Comparison of ENCODE assay signal across 7 cellular contexts in the genomic region with DNA sequence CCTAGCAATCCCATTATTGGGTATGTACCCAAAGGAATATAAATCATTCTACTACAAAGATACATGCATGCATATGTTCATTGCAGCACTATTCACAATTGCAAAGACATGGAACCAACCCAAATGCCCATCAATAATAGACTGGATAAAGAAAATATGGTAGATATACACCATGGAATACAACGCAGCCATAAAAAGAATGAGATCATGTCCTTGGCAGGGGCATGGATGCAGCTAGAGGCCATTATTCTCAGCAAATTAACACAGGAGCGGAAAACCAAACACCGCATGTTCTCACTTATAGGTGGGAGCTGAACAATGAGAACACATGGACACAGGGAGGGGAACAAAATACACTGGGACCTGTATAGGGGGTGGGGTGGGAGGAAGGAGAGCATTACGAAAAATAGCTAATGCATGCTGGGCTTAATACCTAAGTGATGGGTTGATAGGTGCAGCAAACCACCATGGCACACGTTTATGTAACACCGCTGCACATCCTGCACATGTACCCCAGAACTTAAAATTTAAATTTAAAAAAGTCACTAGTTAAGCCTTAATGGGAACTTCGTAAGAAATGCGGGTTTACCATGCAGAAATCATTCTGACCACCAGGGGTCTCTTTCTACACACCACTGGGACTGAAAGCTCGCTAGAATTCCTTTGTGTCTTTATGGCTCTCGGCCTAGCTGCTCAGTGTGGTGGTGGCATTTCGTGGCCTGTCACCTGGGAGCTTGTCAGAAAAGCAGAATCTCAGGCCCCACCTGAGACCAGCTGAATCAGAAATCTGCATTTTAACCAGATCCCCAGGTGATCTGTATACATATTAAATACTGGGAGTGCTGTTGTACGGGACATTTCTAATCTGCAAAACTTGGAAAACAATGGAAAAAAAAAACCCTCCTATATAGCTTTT. TPM values are rescaled to one million over a fixed set of nuclear protein-coding genes. Genes with fewer than 3 reads are reported as not detected.
DNase-seq lines count a peak whose midpoint lies in the region; ATAC-seq and TF ChIP-seq lines count a peak whose summit lies in the region.
"Not testable (repeated sequence)": the region's sequence is repeated elsewhere in the genome, so short reads cannot be mapped to it uniquely, and the experiment has no call there.

No MANE protein-coding gene starts in this region.

- not testable (repeated sequence) for H3K4me3 Mint-ChIP-seq in activated naive CD8-positive, alpha-beta T cell treated with anti-CD3 and anti-CD28 coated beads, Interleukin-2, amount 10 ng/mL, durations not matched to agents 7 days and 5 days; progenitor cell of endocrine pancreas (ENCODE audit: low read depth)

- not testable (repeated sequence) for H3K27ac Mint-ChIP-seq in activated naive CD8-positive, alpha-beta T cell treated with anti-CD3 and anti-CD28 coated beads, Interleukin-2, amount 10 ng/mL, durations not matched to agents 7 days and 5 days
- peak overlapping the region; percentile 95 for H3K27ac Mint-ChIP-seq in progenitor cell of endocrine pancreas

- H3K36me3 Mint-ChIP-seq in activated naive CD8-positive, alpha-beta T cell treated with anti-CD3 and anti-CD28 coated beads, Interleukin-2, amount 10 ng/mL, durations not matched to agents 7 days and 5 days; progenitor cell of endocrine pancreas (ENCODE audit: insufficient read depth): not testable (repeated sequence)

- not testable (repeated sequence) for H3K4me1 Mint-ChIP-seq in activated naive CD8-positive, alpha-beta T cell treated with anti-CD3 and anti-CD28 coated beads, Interleukin-2, amount 10 ng/mL, durations not matched to agents 7 days and 5 days
- peaks cover 14% of the 10 kb centered on the region for H3K4me1 Mint-ChIP-seq in progenitor cell of endocrine pancreas (ENCODE audit: low read depth)

- not testable (repeated sequence) for H3K9me3 Mint-ChIP-seq in activated naive CD8-positive, alpha-beta T cell treated with anti-CD3 and anti-CD28 coated beads, Interleukin-2, amount 10 ng/mL, durations not matched to agents 7 days and 5 days; progenitor cell of endocrine pancreas (ENCODE audit: low read depth)

- DNase-seq in NCI-H1694 (lab: John Stamatoyannopoulos, UW) (peak; percentile 73), T follicular helper cell (ENCODE audit: low read depth) (peak; percentile 22), progenitor cell of endocrine pancreas (ENCODE audit: low spot score, unreplicated experiment) (peak; percentile 53)
- DNase-seq in activated naive CD8-positive, alpha-beta T cell treated with anti-CD3 and anti-CD28 coated beads, Interleukin-2, amount 10 ng/mL, durations not matched to agents 7 days and 5 days = peak; percentile 34
- DNase-seq in Right ventricle myocardium inferior (ENCODE audit: missing footprints) = not testable (repeated sequence)

- ATAC-seq in GM18498 (IDR thresholded peaks at IDR 0.05; ENCODE audit: unreplicated experiment) (peak; percentile 86), HG02885 (IDR thresholded peaks at IDR 0.05; ENCODE audit: poor library complexity, unreplicated experiment) (peak; percentile 82), Right ventricle myocardium inferior (peak; percentile 81)
- peak; percentile 82 for ATAC-seq in activated naive CD8-positive, alpha-beta T cell treated with anti-CD3 and anti-CD28 coated beads, Interleukin-2, amount 10 ng/mL, durations not matched to agents 7 days and 5 days (ENCODE audit: low read depth)

- intact Hi-C loops in Right ventricle myocardium inferior (cut with DNase I) = loop anchor here (2.0 to 10.0 kb wide), 3 partner anchors 59 to 339 kb away; no protein-coding TSS in a partner anchor

- POLR2A ChIA-PET in activated naive CD8-positive, alpha-beta T cell treated with anti-CD3 and anti-CD28 coated beads, Interleukin-2, amount 10 ng/mL, durations not matched to agents 7 days and 5 days (lab: Charles Lee) = interaction anchor here (0.5 kb wide), 1 partner anchor 32 kb away, joined by 3 read pairs; no protein-coding TSS in a partner anchor

- not testable (repeated sequence) for H3K27me3 Mint-ChIP-seq in activated naive CD8-positive, alpha-beta T cell treated with anti-CD3 and anti-CD28 coated beads, Interleukin-2, amount 10 ng/mL, durations not matched to agents 7 days and 5 days; progenitor cell of endocrine pancreas

- TF ChIP-seq CTCF in progenitor cell of endocrine pancreas (IDR thresholded peaks at IDR 0.05; ENCODE audit: unreplicated experiment) = peak; percentile 91

RNA-seq across cellular contexts. Expression of gene ANKRD1, which starts 9.5 kb away (rescaled TPM):
- total RNA-seq in activated naive CD8-positive, alpha-beta T cell treated with anti-CD3 and anti-CD28 coated beads, Interleukin-2, amount 10 ng/mL, durations not matched to agents 7 days and 5 days = not detected
- total RNA-seq in Right ventricle myocardium inferior (2,249 TPM), progenitor cell of endocrine pancreas (48.1 and 61.8 TPM in 2 replicates)

RNA-seq across cellular contexts. Expression of gene RPP30, which starts 39.6 kb away (rescaled TPM):
- 10 to 100 TPM; 36.5 to 41.4 TPM for total RNA-seq in activated naive CD8-positive, alpha-beta T cell treated with anti-CD3 and anti-CD28 coated beads, Interleukin-2, amount 10 ng/mL, durations not matched to agents 7 days and 5 days
- total RNA-seq in Right ventricle myocardium inferior (36.7 TPM), progenitor cell of endocrine pancreas (51.8 and 53.5 TPM in 2 replicates)

RNA-seq across cellular contexts. Expression of gene HTR7, which starts 53.6 kb away (rescaled TPM):
- total RNA-seq in activated naive CD8-positive, alpha-beta T cell treated with anti-CD3 and anti-CD28 coated beads, Interleukin-2, amount 10 ng/mL, durations not matched to agents 7 days and 5 days = under 1 TPM in 1 of 2 experiments, not detected in 1; 0.14 TPM
- not detected for total RNA-seq in Right ventricle myocardium inferior
- total RNA-seq in progenitor cell of endocrine pancreas = 0.93 TPM in 2 replicates

Comparison
In these comparisons a context has a peak if more than half of its experiments do, and no peak if none do; other contexts are left out.
1. RNA of gene ANKRD1, which starts 9.5 kb away (total RNA-seq): 2,249 TPM in Right ventricle myocardium inferior (single experiment) and 48.1 to 61.8 TPM in progenitor cell of endocrine pancreas; not detected in activated naive CD8-positive, alpha-beta T cell treated with anti-CD3 and anti-CD28 coated beads, Interleukin-2, amount 10 ng/mL, durations not matched to agents 7 days and 5 days; every median in the first group is over 10 times any median in the second.
2. Peak in every context shown above with its lines, with median percentiles within 50 percentile points of each other: ATAC-seq.